ENCODE assay signal across 8 cellular contexts in the genomic region with DNA sequence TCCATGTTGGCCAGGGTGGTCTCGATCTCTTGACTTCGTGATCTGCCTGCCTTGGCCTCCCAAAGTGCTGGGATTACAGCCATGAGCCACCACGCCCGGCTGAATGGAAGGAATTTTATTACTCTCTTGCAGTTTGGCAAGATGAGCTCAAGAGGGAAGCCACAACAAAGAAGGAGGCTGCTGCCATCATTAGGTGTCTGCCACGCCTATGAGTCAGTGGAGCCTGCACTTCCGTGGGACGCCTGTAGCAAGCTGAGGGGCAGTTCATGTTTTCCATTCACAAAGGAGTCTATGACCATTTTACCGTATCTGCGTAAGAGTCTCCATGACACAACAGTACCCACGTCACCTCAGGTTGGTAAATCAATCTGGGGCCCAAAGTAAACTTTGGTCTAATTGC. TPM values are rescaled to one million over a fixed set of nuclear protein-coding genes. Genes with fewer than 3 reads are reported as not detected.
DNase-seq lines count a peak whose midpoint lies in the region; ATAC-seq and TF ChIP-seq lines count a peak whose summit lies in the region.

No MANE protein-coding gene starts in this region.

- H3K4me3 Mint-ChIP-seq in T-helper 2 cell treated with Interferon-gamma antibody and Interleukin-4, amounts not matched to agents 5 μg/mL and 100 μg/mL, for 36 hours: peak overlapping the region; percentile 59
- H3K4me3 Mint-ChIP-seq in activated naive CD8-positive, alpha-beta T cell treated with anti-CD3 and anti-CD28 coated beads, Interleukin-2, amount 50 U/mL, for 24 hours: peak overlapping the region; percentile 44

- ATAC-seq in activated naive CD8-positive, alpha-beta T cell treated with anti-CD3 and anti-CD28 coated beads, Interleukin-2, amount 50 U/mL, for 24 hours: peak; percentile 87
- no peak for ATAC-seq in gastrocnemius medialis

- H3K27me3 ChIP-seq in prostate gland (replicated peaks; ENCODE audit: insufficient read depth): no peaks in the 10 kb centered on the region
- no peaks in the 10 kb centered on the region for H3K27me3 ChIP-seq in gastrocnemius medialis

- H3K9me3 ChIP-seq in prostate gland: no peaks in the 10 kb centered on the region
- no peaks in the 10 kb centered on the region for H3K9me3 ChIP-seq in gastrocnemius medialis

- WGBS in prostate gland: 52% methylated on average over 10 of the region's 10 CpGs

- H3K9me3 Mint-ChIP-seq in T-helper 2 cell treated with Interferon-gamma antibody and Interleukin-4, amounts not matched to agents 5 μg/mL and 100 μg/mL, for 36 hours: peaks cover 4% of the 10 kb centered on the region
- peaks cover 7% of the 10 kb centered on the region for H3K9me3 Mint-ChIP-seq in activated naive CD8-positive, alpha-beta T cell treated with anti-CD3 and anti-CD28 coated beads, Interleukin-2, amount 50 U/mL, for 24 hours

- H3K27ac ChIP-seq in prostate gland: no peak overlapping the region
- no peak overlapping the region for H3K27ac ChIP-seq in gastrocnemius medialis

- H3K36me3 Mint-ChIP-seq in T-helper 2 cell treated with Interferon-gamma antibody and Interleukin-4, amounts not matched to agents 5 μg/mL and 100 μg/mL, for 36 hours (ENCODE audit: low read depth): peaks cover 5% of the 10 kb centered on the region
- H3K36me3 Mint-ChIP-seq in activated naive CD8-positive, alpha-beta T cell treated with anti-CD3 and anti-CD28 coated beads, Interleukin-2, amount 50 U/mL, for 24 hours (ENCODE audit: low read depth): peaks cover 22% of the 10 kb centered on the region

- no peaks in the 10 kb centered on the region for H3K36me3 ChIP-seq in prostate gland
- H3K36me3 ChIP-seq in gastrocnemius medialis: no peaks in the 10 kb centered on the region

- TF ChIP-seq CTCF in GM12864 (IDR thresholded peaks at IDR 0.05; ENCODE audit: low read depth, low read length, missing control alignments) (peak; percentile 8), prostate gland (IDR thresholded peaks at IDR 0.05) (no peak), gastrocnemius medialis (IDR thresholded peaks at IDR 0.05 in 4 of 5, conservative IDR thresholded peaks at IDR 0.05 in 1 of 5) (no peak)

- H3K4me1 Mint-ChIP-seq in T-helper 2 cell treated with Interferon-gamma antibody and Interleukin-4, amounts not matched to agents 5 μg/mL and 100 μg/mL, for 36 hours (ENCODE audit: low read depth): peaks cover 35% of the 10 kb centered on the region
- H3K4me1 Mint-ChIP-seq in activated naive CD8-positive, alpha-beta T cell treated with anti-CD3 and anti-CD28 coated beads, Interleukin-2, amount 50 U/mL, for 24 hours: peaks cover 84% of the 10 kb centered on the region

- H3K4me1 ChIP-seq in prostate gland (replicated peaks) (no peaks in the 10 kb centered on the region), gastrocnemius medialis (no peaks in the 10 kb centered on the region)

- DNase-seq in GM12864 (ENCODE audit: low read depth) (no peak), prostate gland (ENCODE audit: low spot score) (no peak), nucleus accumbens (lab: John Stamatoyannopoulos, UW) (no peak), gastrocnemius medialis (no peak), NCI-H1092 (lab: John Stamatoyannopoulos, UW) (no peak)
- DNase-seq in T-helper 2 cell treated with Interferon-gamma antibody and Interleukin-4, amounts not matched to agents 5 μg/mL and 100 μg/mL, for 36 hours (ENCODE audit: low spot score): peak; percentile 85
- peak; percentile 81 for DNase-seq in activated naive CD8-positive, alpha-beta T cell treated with anti-CD3 and anti-CD28 coated beads, Interleukin-2, amount 50 U/mL, for 24 hours
- DNase-seq in stimulated activated CD4-positive, alpha-beta T cell treated with anti-CD3 and anti-CD28 coated beads, Interleukin-2, amount 100 ng/mL, for 48 hours: peak; percentile 68

- in situ Hi-C loops in gastrocnemius medialis (cut with MboI; ENCODE audit: low sequenced_read_pairs in 4 of 4): no loop called here

- H3K4me3 ChIP-seq in GM12864 (ENCODE audit: low read depth, low read length) (no peak overlapping the region), prostate gland (no peak overlapping the region), gastrocnemius medialis (no peak overlapping the region)

- H3K27ac Mint-ChIP-seq in T-helper 2 cell treated with Interferon-gamma antibody and Interleukin-4, amounts not matched to agents 5 μg/mL and 100 μg/mL, for 36 hours: peak overlapping the region; percentile 84
- H3K27ac Mint-ChIP-seq in activated naive CD8-positive, alpha-beta T cell treated with anti-CD3 and anti-CD28 coated beads, Interleukin-2, amount 50 U/mL, for 24 hours: peak overlapping the region; percentile 96

- intact Hi-C loops in prostate gland (cut with DNase I): no loop called here
- intact Hi-C loops in gastrocnemius medialis (cut with DNase I; ENCODE audit: low total_unique reads): no loop called here

- H3K27me3 Mint-ChIP-seq in T-helper 2 cell treated with Interferon-gamma antibody and Interleukin-4, amounts not matched to agents 5 μg/mL and 100 μg/mL, for 36 hours (ENCODE audit: low read depth): no peaks in the 10 kb centered on the region
- no peaks in the 10 kb centered on the region for H3K27me3 Mint-ChIP-seq in activated naive CD8-positive, alpha-beta T cell treated with anti-CD3 and anti-CD28 coated beads, Interleukin-2, amount 50 U/mL, for 24 hours

- TF ChIP-seq POLR2A in prostate gland (IDR thresholded peaks at IDR 0.05): no peak
- no peak for TF ChIP-seq POLR2A in gastrocnemius medialis (IDR thresholded peaks at IDR 0.05)

RNA-seq across cellular contexts. Expression of gene CHRNA9, which starts 51.2 kb away (rescaled TPM):
- not detected for total RNA-seq in prostate gland
- not detected for total RNA-seq in gastrocnemius medialis

Comparison
In these comparisons a context has a peak if more than half of its experiments do, and no peak if none do; other contexts are left out.
1. DNase-seq: peak in T-helper 2 cell treated with Interferon-gamma antibody and Interleukin-4, amounts not matched to agents 5 μg/mL and 100 μg/mL, for 36 hours (single experiment), activated naive CD8-positive, alpha-beta T cell treated with anti-CD3 and anti-CD28 coated beads, Interleukin-2, amount 50 U/mL, for 24 hours (single experiment) and stimulated activated CD4-positive, alpha-beta T cell treated with anti-CD3 and anti-CD28 coated beads, Interleukin-2, amount 100 ng/mL, for 48 hours (2 of 2); none in GM12864 (single experiment), prostate gland (single experiment), nucleus accumbens (0 of 56), gastrocnemius medialis (0 of 2) and NCI-H1092 (single experiment).